In the genomic region with DNA sequence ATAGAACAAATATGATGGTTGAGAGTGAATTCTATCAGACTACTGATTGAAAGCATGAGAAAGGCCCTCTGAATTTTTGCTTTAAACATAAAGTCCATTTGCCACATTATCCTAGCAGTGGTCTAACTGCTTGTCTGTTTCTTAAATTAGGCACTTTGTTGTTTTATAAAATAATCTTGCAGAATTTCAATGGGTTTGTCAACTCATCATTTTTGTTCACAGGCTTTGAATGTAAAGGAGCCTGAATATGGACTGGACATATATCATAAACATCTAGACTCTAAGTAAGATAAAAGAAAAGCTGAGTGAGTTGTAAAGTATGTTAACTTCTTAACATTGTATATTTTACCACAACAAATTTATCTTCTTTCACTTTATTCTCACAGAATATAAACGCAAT, we compare ENCODE assay signal across 11 cellular contexts.
"Had no signal": no experiment of that assay in that cellular context is flagged by ENCODE, and none has a peak within 500 bp of the region (broad histone marks: within the 10 kb centered on the region; RNA-seq: fewer than 3 reads in every experiment).

No MANE protein-coding gene starts in this region.

- H3K9me3 ChIP-seq: HAP-1 had no signal

- FAIRE-seq: H1, H54 had no signal

- ATAC-seq: GM23338, HCT116 had no signal

- DNase-seq: GM23248, GOT3, H7, H9, HCEC 1CT, HFFc6 had no signal

- H3K4me1 ChIP-seq: HAP-1 had no signal

- H3K27ac ChIP-seq: GM23248 had no signal

- H3K4me3 ChIP-seq: GM23248, GM23338, HAP-1 had no signal

- H3K36me3 ChIP-seq: HAP-1 had no signal

- H3K9ac ChIP-seq: GM23248 had no signal

- H2AFZ ChIP-seq: GM23248, GM23338 had no signal

- H3K4me2 ChIP-seq: GM23338 had no signal
